In the genomic region with DNA sequence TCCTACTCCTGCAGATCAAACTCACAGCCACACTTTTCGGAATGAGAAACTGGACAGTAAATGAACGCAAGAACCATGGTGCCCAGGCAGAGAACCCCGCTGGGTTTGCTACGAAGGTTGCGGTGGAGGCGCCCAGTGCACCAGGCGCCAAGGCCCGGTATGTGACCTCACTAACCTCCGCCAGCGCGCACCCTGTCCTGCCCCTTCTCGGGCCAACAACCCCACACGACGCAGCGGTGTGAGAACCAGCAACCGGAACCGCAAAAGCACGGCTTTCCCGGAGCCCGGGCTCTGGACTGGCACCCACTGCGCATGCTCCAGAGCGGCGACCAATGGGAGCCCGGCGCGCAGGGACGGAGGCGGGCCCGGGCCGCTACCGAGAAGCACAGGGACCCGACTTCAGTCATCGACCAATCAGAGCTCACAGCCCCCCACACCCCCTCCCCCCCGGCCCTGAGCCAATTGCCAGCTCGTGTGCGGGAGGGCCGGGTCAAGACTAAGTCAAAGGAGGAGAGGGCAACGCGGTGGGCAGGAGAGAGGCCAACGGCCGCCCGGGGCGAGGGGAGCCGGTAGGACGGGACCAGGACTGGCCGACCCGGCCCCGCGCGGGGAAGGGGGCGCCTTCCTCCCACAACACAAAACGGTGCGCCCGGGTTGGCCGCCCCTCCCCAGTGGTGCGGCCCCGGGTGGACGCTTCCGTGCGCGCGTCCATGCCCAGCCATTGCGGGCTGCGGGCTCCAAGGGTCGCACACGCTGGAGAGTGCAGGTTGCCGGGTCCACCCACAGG, we compare ENCODE assay signal across 1 cellular context.
TF ChIP-seq lines count a peak whose summit lies in the region.

No MANE protein-coding gene starts in this region.

TF ChIP-seq in HepG2, 621 proteins besides CTCF, POLR2A, EP300 and RAD21 (continued from another document):
- no peak for TF ChIP-seq ZNF20 (CRISPR knock-in tag; IDR thresholded peaks at IDR 0.05)
- TF ChIP-seq ZUFSP (CRISPR knock-in tag; IDR thresholded peaks at IDR 0.05; ENCODE audit: borderline replicate concordance) = no peak
- 0 out of 2 replicates have a peak, but pooled peaks have one; percentile 6 for TF ChIP-seq ARID5B (CRISPR knock-in tag; IDR thresholded peaks at IDR 0.05)
- TF ChIP-seq E2F1 (CRISPR knock-in tag; IDR thresholded peaks at IDR 0.05) = no peak
- no peak for TF ChIP-seq TCF7 (IDR thresholded peaks at IDR 0.05; ENCODE audit: low read depth)
- TF ChIP-seq TRIM24 (CRISPR knock-in tag; IDR thresholded peaks at IDR 0.05) = no peak
- TF ChIP-seq FOXA3 (CRISPR knock-in tag; IDR thresholded peaks at IDR 0.05) = no peak; the same call in 1 of the 2 replicates
- 0 out of 2 replicates have a peak, but pooled peaks have one; percentile 52 for TF ChIP-seq CAMTA2 (CRISPR knock-in tag; IDR thresholded peaks at IDR 0.05; ENCODE audit: borderline replicate concordance)
- TF ChIP-seq ZNF296 (CRISPR knock-in tag; conservative IDR thresholded peaks at IDR 0.05) = no peak
- TF ChIP-seq RFX3 (CRISPR knock-in tag; IDR thresholded peaks at IDR 0.05) = no peak
- TF ChIP-seq, protein P1, sequence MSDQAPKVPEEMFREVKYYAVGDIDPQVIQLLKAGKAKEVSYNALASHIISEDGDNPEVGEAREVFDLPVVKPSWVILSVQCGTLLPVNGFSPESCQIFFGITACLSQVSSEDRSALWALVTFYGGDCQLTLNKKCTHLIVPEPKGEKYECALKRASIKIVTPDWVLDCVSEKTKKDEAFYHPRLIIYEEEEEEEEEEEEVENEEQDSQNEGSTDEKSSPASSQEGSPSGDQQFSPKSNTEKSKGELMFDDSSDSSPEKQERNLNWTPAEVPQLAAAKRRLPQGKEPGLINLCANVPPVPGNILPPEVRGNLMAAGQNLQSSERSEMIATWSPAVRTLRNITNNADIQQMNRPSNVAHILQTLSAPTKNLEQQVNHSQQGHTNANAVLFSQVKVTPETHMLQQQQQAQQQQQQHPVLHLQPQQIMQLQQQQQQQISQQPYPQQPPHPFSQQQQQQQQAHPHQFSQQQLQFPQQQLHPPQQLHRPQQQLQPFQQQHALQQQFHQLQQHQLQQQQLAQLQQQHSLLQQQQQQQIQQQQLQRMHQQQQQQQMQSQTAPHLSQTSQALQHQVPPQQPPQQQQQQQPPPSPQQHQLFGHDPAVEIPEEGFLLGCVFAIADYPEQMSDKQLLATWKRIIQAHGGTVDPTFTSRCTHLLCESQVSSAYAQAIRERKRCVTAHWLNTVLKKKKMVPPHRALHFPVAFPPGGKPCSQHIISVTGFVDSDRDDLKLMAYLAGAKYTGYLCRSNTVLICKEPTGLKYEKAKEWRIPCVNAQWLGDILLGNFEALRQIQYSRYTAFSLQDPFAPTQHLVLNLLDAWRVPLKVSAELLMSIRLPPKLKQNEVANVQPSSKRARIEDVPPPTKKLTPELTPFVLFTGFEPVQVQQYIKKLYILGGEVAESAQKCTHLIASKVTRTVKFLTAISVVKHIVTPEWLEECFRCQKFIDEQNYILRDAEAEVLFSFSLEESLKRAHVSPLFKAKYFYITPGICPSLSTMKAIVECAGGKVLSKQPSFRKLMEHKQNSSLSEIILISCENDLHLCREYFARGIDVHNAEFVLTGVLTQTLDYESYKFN (CRISPR knock-in tag; conservative IDR thresholded peaks at IDR 0.05) = peak; percentile 13; the same call in 1 of the 2 replicates
- TF ChIP-seq ZNF563 (CRISPR knock-in tag; IDR thresholded peaks at IDR 0.05) = no peak
- TF ChIP-seq ZBTB2 (CRISPR knock-in tag; IDR thresholded peaks at IDR 0.05; ENCODE audit: low read depth) = peak; percentile 66
- TF ChIP-seq PHF8 (CRISPR knock-in tag; IDR thresholded peaks at IDR 0.05) = peak; percentile 75
TF ChIP-seq in HepG2: peak in this region for 124.
